8 cellular contexts compared by ENCODE assay signal in genomic region chr2:28895189-28895893, GRCh38. TPM values are rescaled to one million over a fixed set of nuclear protein-coding genes. Genes with fewer than 3 reads are reported as not detected.
DNase-seq lines count a peak whose midpoint lies in the region; ATAC-seq, FAIRE-seq and TF ChIP-seq lines count a peak whose summit lies in the region.

No MANE protein-coding gene starts in this region.

- peak overlapping the region; percentile 92 for H3K4me3 ChIP-seq in PC-3 (ENCODE audit: low read length)

- H3K4me1 ChIP-seq in PC-3 (ENCODE audit: insufficient read depth, low read length): peaks cover 24% of the 10 kb centered on the region

- H3K9me3 ChIP-seq in PC-3 (ENCODE audit: low read length): no peaks in the 10 kb centered on the region

- POLR2A ChIA-PET in PC-3 (lab: Charles Lee; ENCODE audit: unreplicated experiment): interaction anchor here (0.6 kb wide), 2 partner anchors 27 to 38 kb away, joined by 4 to 6 read pairs; no protein-coding TSS in a partner anchor

- TF ChIP-seq CTCF in PC-3 (conservative IDR thresholded peaks at IDR 0.05; ENCODE audit: low read depth, low read length) (no peak), omental fat pad (IDR thresholded peaks at IDR 0.05) (no peak)

- FAIRE-seq in urothelium cell line (lab: Jason Lieb, UNC): no peak

- peak overlapping the region; percentile 93 for H3K4me2 ChIP-seq in PC-3 (ENCODE audit: low read length)

- H3F3A ChIP-seq in PC-3 (ENCODE audit: low read length, unreplicated experiment): no peaks in the 10 kb centered on the region

- DNase-seq in PC-3: peak; percentile 69
- peak; percentile 12 for DNase-seq in activated gamma-delta T cell treated with anti-CD3 and anti-CD28 coated beads, Interleukin-2, amount 50 U/mL, for 16 hours (ENCODE audit: low read depth)
- peak; percentile 25 for DNase-seq in glomerular endothelial cell (ENCODE audit: extremely low read depth, low read depth, low spot score)
- peak; percentile 46 for DNase-seq in omental fat pad (ENCODE audit: low spot score)
- DNase-seq in urothelium cell line (ENCODE audit: low spot score): peak; percentile 29

- H3K27ac ChIP-seq in PC-3 (ENCODE audit: low read length): peak overlapping the region; percentile 71

- no peaks in the 10 kb centered on the region for H3K9me2 ChIP-seq in PC-3 (replicated peaks; ENCODE audit: low read length)

- peak overlapping the region; percentile 57; the same call in 1 of the 2 replicates for H2AFZ ChIP-seq in PC-3 (ENCODE audit: low read length)

- H3K27me3 ChIP-seq in PC-3 (ENCODE audit: low read length): no peaks in the 10 kb centered on the region

- peaks cover 17% of the 10 kb centered on the region; the same call in 1 of the 2 replicates for H3K36me3 ChIP-seq in PC-3 (ENCODE audit: low read depth, low read length)

- intact Hi-C loops in PC-3 (cut with micrococcal nuclease): no loop called here

- CTCF ChIA-PET in PC-3 (lab: Charles Lee): interaction anchor here (0.6 kb wide), 2 partner anchors 25 to 72 kb away, joined by 3 to 4 read pairs; partner anchors contain the start of gene TRMT61B

- BruUV-seq in PC-3 (replicated peaks; lab: Mats Ljungman, UMichigan): no TSS peak

- peaks cover 59% of the 10 kb centered on the region for H3K79me2 ChIP-seq in PC-3 (ENCODE audit: low read length)

- H4K20me1 ChIP-seq in PC-3 (ENCODE audit: low read length): peaks cover 47% of the 10 kb centered on the region

- peak overlapping the region; percentile 99 for H3K9ac ChIP-seq in PC-3 (ENCODE audit: low read length)

- ATAC-seq in GM18511 (IDR thresholded peaks at IDR 0.05; ENCODE audit: unreplicated experiment) (peak; percentile 44), HG02970 (IDR thresholded peaks at IDR 0.05; ENCODE audit: low FRiP score, unreplicated experiment) (peak; percentile 13), PC-3 (peak; percentile 34), omental fat pad (ENCODE audit: low FRiP score) (peak; percentile 48), HG03520 (IDR thresholded peaks at IDR 0.05; ENCODE audit: unreplicated experiment) (no peak)

RNA-seq across cellular contexts. Expression of gene WDR43, which starts 0.9 kb away (rescaled TPM):
- total RNA-seq in PC-3 (2014; rRNA removed) (89.4 and 134 TPM in 2 replicates), glomerular endothelial cell (49.7 and 57.3 TPM in 2 replicates), omental fat pad (100 to 1,000 TPM in 1 of 4 donors, 10 to 100 TPM in 3; 41.6 to 156 (median 68.3) TPM)

RNA-seq across cellular contexts. Expression of gene TRMT61B, which starts 25.2 kb away (rescaled TPM):
- total RNA-seq in PC-3 (2014; rRNA removed) (19.8 and 21.7 TPM in 2 replicates), glomerular endothelial cell (7.9 and 9.4 TPM in 2 replicates), omental fat pad (10 to 100 TPM in 1 of 4 donors, 1 to 10 TPM in 3; 5.7 to 11.7 (median 8.8) TPM)

Comparison
In these comparisons a context has a peak if more than half of its experiments do, and no peak if none do; other contexts are left out.
1. DNase-seq: peak in every context shown above with its lines; median percentile 69 in PC-3; 46 in omental fat pad; 29 in urothelium cell line; 25 in glomerular endothelial cell; 12 in activated gamma-delta T cell treated with anti-CD3 and anti-CD28 coated beads, Interleukin-2, amount 50 U/mL, for 16 hours.